In genomic region chr6:30344868-30345671, GRCh38 we compare ENCODE assay signal across 8 cellular contexts. TPM values are rescaled to one million over a fixed set of nuclear protein-coding genes. Genes with fewer than 3 reads are reported as not detected.
DNase-seq lines count a peak whose midpoint lies in the region; ATAC-seq, FAIRE-seq and TF ChIP-seq lines count a peak whose summit lies in the region.

Gene RPP21, plus strand, starts transcription at chr6:30345156. Its CDS starts 16 bp downstream, at chr6:30345172.

- TF ChIP-seq EP300 in H1 (IDR thresholded peaks at IDR 0.05; ENCODE audit: borderline replicate concordance in 1 of 2, low read depth in 2 of 2, low read length in 2 of 2), result no peak

- H2AK5ac ChIP-seq in H1 (ENCODE audit: low read depth, low read length), result no peak within 1 kb of the TSS

- peak within 1 kb of the TSS; percentile 79 for H3K27ac Mint-ChIP-seq in activated CD8-positive, alpha-beta memory T cell treated with anti-CD3 and anti-CD28 coated beads, Interleukin-2, amount 10 ng/mL, durations not matched to agents 7 days and 5 days

- no peak within 1 kb of the TSS for H3K14ac ChIP-seq in H1 (ENCODE audit: insufficient read length)

- DNase-seq in COLO829 (ENCODE audit: low spot score), result peak; percentile 81
- peak; percentile 93 for DNase-seq in HTR-8/SVneo (ENCODE audit: insufficient read length, low spot score)
- peak; percentile 58 for DNase-seq in NOMO-1 treated with dmso at 0.1 percent for 144 hours (lab: John Stamatoyannopoulos, UW; ENCODE audit: unreplicated experiment)
- peak; percentile 92 for DNase-seq in activated CD8-positive, alpha-beta memory T cell treated with anti-CD3 and anti-CD28 coated beads, Interleukin-2, amount 10 ng/mL, durations not matched to agents 7 days and 5 days
- DNase-seq in H1 (ENCODE audit: low read depth in 1 of 2, low spot score in 2 of 2), result peak in 1 of 2 experiments; percentile 93
- DNase-seq in mesenteric fat pad (ENCODE audit: low spot score), result peak; percentile 95
- peak; percentile 70 for DNase-seq in stimulated activated CD8-positive, alpha-beta memory T cell treated with anti-CD3 and anti-CD28 coated beads, Interleukin-15, amount 100 ng/mL, for 1 hour (ENCODE audit: low read depth)

- H3K79me2 ChIP-seq in H1 (ENCODE audit: control insufficient read depth in 1 of 2, insufficient read depth in 2 of 2, low read length in 2 of 2), result peaks cover 0 to 7% of the 10 kb centered on the region in 2 experiments; a peak in 2 of 4 replicates

- WGBS in H1 (ENCODE audit: extremely low coverage in 1 of 2, insufficient coverage in 1 of 2, insufficient read length in 1 of 2, insufficient replicate concordance in 2 of 2, low coverage in 1 of 2, low lambda C conversion rate in 2 of 2, missing lambda C conversion rate in 1 of 2), 2 experiments, result 5% methylated on average over 40 of the region's 64 CpGs; no CpG with 5 or more reads in 1 of the 2 experiments

- peak within 1 kb of the TSS; percentile 86 for H2BK5ac ChIP-seq in H1 (ENCODE audit: low read depth, low read length)

- peak within 1 kb of the TSS; percentile 99 for H4K5ac ChIP-seq in H1 (ENCODE audit: insufficient read length, low read depth, low read length)

- peaks cover 13% of the 10 kb centered on the region for H3K27me3 Mint-ChIP-seq in activated CD8-positive, alpha-beta memory T cell treated with anti-CD3 and anti-CD28 coated beads, Interleukin-2, amount 10 ng/mL, durations not matched to agents 7 days and 5 days

- no peak within 1 kb of the TSS for H3K4ac ChIP-seq in H1 (replicated peaks; ENCODE audit: insufficient read length, low read depth, low read length)

- H3K79me1 ChIP-seq in H1 (ENCODE audit: low read depth, low read length), result no peaks in the 10 kb centered on the region

- H2BK120ac ChIP-seq in H1 (replicated peaks; ENCODE audit: low read depth, low read length), result no peak within 1 kb of the TSS

- H3K9me3 Mint-ChIP-seq in activated CD8-positive, alpha-beta memory T cell treated with anti-CD3 and anti-CD28 coated beads, Interleukin-2, amount 10 ng/mL, durations not matched to agents 7 days and 5 days (ENCODE audit: low read depth), result no peaks in the 10 kb centered on the region

- peaks cover 22% of the 10 kb centered on the region for H3K36me3 Mint-ChIP-seq in activated CD8-positive, alpha-beta memory T cell treated with anti-CD3 and anti-CD28 coated beads, Interleukin-2, amount 10 ng/mL, durations not matched to agents 7 days and 5 days

- no peak within 1 kb of the TSS for H3K23ac ChIP-seq in H1 (ENCODE audit: insufficient read length)

- peak within 1 kb of the TSS; percentile 34 to 66 for H3K4me2 ChIP-seq in H1 (ENCODE audit: insufficient read depth in 1 of 2, low read depth in 2 of 2, low read length in 2 of 2)

- H3K9me3 ChIP-seq in H1 (ENCODE audit: insufficient read depth in 2 of 2, low read depth in 1 of 2, low read length in 1 of 2), result no peaks in the 10 kb centered on the region

- peak within 1 kb of the TSS; percentile 69; the same call in 1 of the 2 replicates for H3K27ac ChIP-seq in H1 (ENCODE audit: low read depth, low read length)

- H2BK12ac ChIP-seq in H1 (ENCODE audit: low read depth, low read length), result no peak within 1 kb of the TSS

- peak within 1 kb of the TSS; percentile 97 for H3K18ac ChIP-seq in H1 (ENCODE audit: extremely low read depth, low read length)

- CTCF ChIA-PET in activated CD8-positive, alpha-beta memory T cell treated with anti-CD3 and anti-CD28 coated beads, Interleukin-2, amount 10 ng/mL, durations not matched to agents 7 days and 5 days (lab: Charles Lee), result interaction anchor here (1.3 to 1.7 kb wide), 2 partner anchors 19 to 214 kb away, joined by 3 to 8 read pairs; no protein-coding TSS in a partner anchor
- CTCF ChIA-PET in H1 (lab: Charles Lee; ENCODE audit: partially characterized antibody), result interaction anchor here (0.8 kb wide), 1 partner anchor 126 kb away, joined by 3 read pairs; no protein-coding TSS in a partner anchor

- no peak within 1 kb of the TSS for H3K56ac ChIP-seq in H1 (replicated peaks; ENCODE audit: insufficient read length, low read depth, low read length)

- H4K20me1 ChIP-seq in H1 (replicated peaks in 1 of 2; ENCODE audit: control insufficient read depth in 1 of 2, insufficient read depth in 2 of 2, low read length in 2 of 2), result peaks cover 2 to 3% of the 10 kb centered on the region in 2 experiments

- no peak within 1 kb of the TSS for H2BK20ac ChIP-seq in H1 (ENCODE audit: low read length)

- H3K4me1 ChIP-seq in H1 (replicated peaks in 1 of 4; ENCODE audit: control insufficient read depth in 3 of 4, insufficient read depth in 4 of 4, low read length in 3 of 4), result peaks cover 0 to 7% (median 0%) of the 10 kb centered on the region in 4 experiments; a peak in 1 of 7 replicates

- H3K9ac ChIP-seq in H1 (replicated peaks in 1 of 4; ENCODE audit: extremely low read depth in 1 of 4, low read depth in 3 of 4, low read length in 3 of 4), result peak within 1 kb of the TSS; percentile 85 to 92 (median 92)

- peaks cover 21% of the 10 kb centered on the region for H3K4me1 Mint-ChIP-seq in activated CD8-positive, alpha-beta memory T cell treated with anti-CD3 and anti-CD28 coated beads, Interleukin-2, amount 10 ng/mL, durations not matched to agents 7 days and 5 days

- no peak for TF ChIP-seq RAD21 in H1 (IDR thresholded peaks at IDR 0.05 in 1 of 2, conservative IDR thresholded peaks at IDR 0.05 in 1 of 2; ENCODE audit: low read depth in 2 of 2, low read length in 2 of 2)

- ATAC-seq in GM21367 (IDR thresholded peaks at IDR 0.05; ENCODE audit: unreplicated experiment), result peak; percentile 85
- ATAC-seq in activated CD8-positive, alpha-beta memory T cell treated with anti-CD3 and anti-CD28 coated beads, Interleukin-2, amount 10 ng/mL, durations not matched to agents 7 days and 5 days, result peak; percentile 99

- TF ChIP-seq POLR2A in H1 (IDR thresholded peaks at IDR 0.05; ENCODE audit: control extremely low read depth in 1 of 2, low read depth in 2 of 2, low read length in 2 of 2), result peak; percentile 89 to 95

- H3K4me3 Mint-ChIP-seq in activated CD8-positive, alpha-beta memory T cell treated with anti-CD3 and anti-CD28 coated beads, Interleukin-2, amount 10 ng/mL, durations not matched to agents 7 days and 5 days, result peak within 1 kb of the TSS; percentile 80

- no peak for TF ChIP-seq CTCF in H1 (IDR thresholded peaks at IDR 0.05; ENCODE audit: control extremely low read depth in 1 of 3, insufficient read depth in 1 of 3, low read depth in 1 of 3, low read length in 3 of 3)

- POLR2A ChIA-PET in H1 (lab: Charles Lee; ENCODE audit: partially characterized antibody), result interaction anchor here (0.7 to 2.4 kb wide), 4 partner anchors 13 to 19 kb away, joined by 3 to 16 read pairs (median 4); partner anchors contain the start of gene TRIM39

- peak within 1 kb of the TSS; percentile 61 for H4K91ac ChIP-seq in H1 (replicated peaks; ENCODE audit: insufficient read length, low read length)

- FAIRE-seq in HTR-8/SVneo (lab: Jason Lieb, UNC), result peak; percentile 38
- no peak for FAIRE-seq in H1 (lab: Jason Lieb, UNC)

- no peaks in the 10 kb centered on the region for H3K23me2 ChIP-seq in H1 (ENCODE audit: low read depth, low read length)

- H4K8ac ChIP-seq in H1 (ENCODE audit: extremely low read depth, insufficient read depth, low read length), result peak within 1 kb of the TSS; percentile 98

- peaks cover 4 to 24% (median 13%) of the 10 kb centered on the region in 4 experiments for H3K36me3 ChIP-seq in H1 (ENCODE audit: control insufficient read depth in 2 of 4, insufficient read depth in 4 of 4, low read length in 3 of 4)

- peak within 1 kb of the TSS; percentile 79 to 92 (median 84) for H3K4me3 ChIP-seq in H1 (ENCODE audit: extremely low read depth in 1 of 4, insufficient read depth in 2 of 4, low read depth in 3 of 4, low read length in 4 of 4)

- no peak within 1 kb of the TSS; the same call in 1 of the 2 replicates for H2AFZ ChIP-seq in H1 (ENCODE audit: low read length)

- no peaks in the 10 kb centered on the region for H3K27me3 ChIP-seq in H1 (replicated peaks in 1 of 4; ENCODE audit: control insufficient read depth in 3 of 4, extremely low read depth in 1 of 4, insufficient read depth in 3 of 4, low read length in 3 of 4)

- H2BK15ac ChIP-seq in H1 (ENCODE audit: low read length), result no peak within 1 kb of the TSS

TF ChIP-seq in H1, 55 proteins besides CTCF, POLR2A, EP300 and RAD21 (continues in another document):
- no peak for TF ChIP-seq SAP30 (IDR thresholded peaks at IDR 0.05; ENCODE audit: insufficient read depth, insufficient replicate concordance, low read length)
- no peak for TF ChIP-seq SP2 (IDR thresholded peaks at IDR 0.05; ENCODE audit: low read length)
- no peak for TF ChIP-seq ZNF274 (IDR thresholded peaks at IDR 0.05; ENCODE audit: borderline replicate concordance, extremely low read depth, low read length)
- TF ChIP-seq RBBP5 (IDR thresholded peaks at IDR 0.05; ENCODE audit: borderline replicate concordance, low read depth, low read length), result no peak
- peak; percentile 80 for TF ChIP-seq POLR2AphosphoS5 (IDR thresholded peaks at IDR 0.05; ENCODE audit: low read depth, low read length)
- no peak for TF ChIP-seq SP1 (IDR thresholded peaks at IDR 0.05; ENCODE audit: low read depth, low read length)
- TF ChIP-seq MAX (IDR thresholded peaks at IDR 0.05), result peak; percentile 40
- TF ChIP-seq TEAD4 (IDR thresholded peaks at IDR 0.05; ENCODE audit: low read depth, low read length), result no peak
- TF ChIP-seq BACH1 (IDR thresholded peaks at IDR 0.05; ENCODE audit: low read length), result no peak
- TF ChIP-seq, protein P1, sequence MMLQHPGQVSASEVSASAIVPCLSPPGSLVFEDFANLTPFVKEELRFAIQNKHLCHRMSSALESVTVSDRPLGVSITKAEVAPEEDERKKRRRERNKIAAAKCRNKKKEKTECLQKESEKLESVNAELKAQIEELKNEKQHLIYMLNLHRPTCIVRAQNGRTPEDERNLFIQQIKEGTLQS (IDR thresholded peaks at IDR 0.05; ENCODE audit: insufficient read depth, low read depth, low read length), result no peak
- TF ChIP-seq GABPA (IDR thresholded peaks at IDR 0.05; ENCODE audit: borderline replicate concordance, insufficient read depth, low read length), result no peak

RNA-seq across cellular contexts. Expression of gene RPP21, which starts in this region (rescaled TPM):
- 10 to 100 TPM; 37.7 to 44.0 TPM for total RNA-seq in activated CD8-positive, alpha-beta memory T cell treated with anti-CD3 and anti-CD28 coated beads, Interleukin-2, amount 10 ng/mL, durations not matched to agents 7 days and 5 days
- 62.6 and 63.0 TPM in 2 replicates for total RNA-seq in H1 (2021; fragmentation: NEBNext Ultra II Directional; extraction: Animal tissue kit (Norgen Biotek cat#: 25700))
- polyA plus RNA-seq in H1 (2011; rRNA removed), result 219 and 327 TPM in 2 replicates
- polyA plus RNA-seq in H1 (2011; cell fraction: cytosol; rRNA removed), result 175 TPM
- 191 TPM for polyA plus RNA-seq in H1 (2011; cell fraction: nucleus; rRNA removed)
- polyA plus RNA-seq in H1 (2012, experiment 1 of 2), result 68.2 to 121 TPM (median 110 TPM) in 4 replicates
- polyA plus RNA-seq in H1 (2012, experiment 2 of 2), result 312 TPM
- 163 TPM for polyA plus RNA-seq in H1 (2013, experiment 1 of 2)
- polyA plus RNA-seq in H1 (2013, experiment 2 of 2), result 144 TPM
- 12.0 and 15.1 TPM in 2 replicates for polyA minus RNA-seq in H1 (2011; rRNA and poly(A)+ RNA removed)
- 16.0 TPM for polyA minus RNA-seq in H1 (2011; cell fraction: cytosol; rRNA and poly(A)+ RNA removed)
- 22.2 TPM for polyA minus RNA-seq in H1 (2011; cell fraction: nucleus; rRNA and poly(A)+ RNA removed)
- 22.8 TPM for total RNA-seq in mesenteric fat pad
